In the genomic region with DNA sequence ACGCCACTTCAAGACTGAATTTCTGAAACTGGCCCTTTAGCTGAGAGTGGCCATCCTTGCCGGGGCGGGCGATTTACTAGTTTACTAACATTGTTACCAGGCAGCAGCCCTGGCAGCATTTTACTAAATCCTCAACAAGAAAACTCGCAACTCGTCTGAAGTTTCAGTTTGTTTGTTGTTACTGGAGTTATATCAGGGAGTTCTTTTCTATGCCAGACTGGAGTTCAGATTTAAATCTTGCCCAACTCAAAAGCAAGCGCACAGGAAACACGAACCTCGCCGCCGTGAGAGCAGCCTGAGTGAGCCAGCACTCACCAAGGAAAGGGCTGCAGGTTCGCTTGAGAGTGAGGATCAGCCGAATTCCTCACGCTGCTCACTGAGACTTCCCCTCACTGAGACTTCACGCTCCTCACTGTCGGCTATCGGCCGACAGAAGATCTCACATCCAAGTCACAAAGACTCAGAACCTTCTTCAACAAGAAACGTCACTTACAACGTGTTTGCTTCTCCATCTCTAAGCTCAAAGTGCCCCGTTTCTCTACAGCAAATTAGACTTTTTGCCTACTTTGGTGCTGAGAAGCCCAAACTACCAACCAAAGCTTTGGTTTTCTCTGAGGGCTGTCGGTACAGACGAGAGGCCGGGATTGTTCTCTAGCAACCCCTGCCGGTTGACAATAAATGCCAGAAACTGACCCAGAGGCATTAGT, we compare ENCODE assay signal across 9 cellular contexts.
DNase-seq lines count a peak whose midpoint lies in the region; ATAC-seq lines count a peak whose summit lies in the region.
"Had no signal": no experiment of that assay in that cellular context is flagged by ENCODE, and none has a peak within 500 bp of the region (broad histone marks: within the 10 kb centered on the region; RNA-seq: fewer than 3 reads in every experiment).

No MANE protein-coding gene starts in this region.

- peak overlapping the region; percentile 90 for H3K9ac ChIP-seq in mesenchymal stem cell (ENCODE audit: low read length)

- DNase-seq in DMS53 (lab: John Stamatoyannopoulos, UW) (peak; percentile 84), MG63 (peak; percentile 65), mesenchymal stem cell (peak; percentile 77), NCI-H187 (lab: John Stamatoyannopoulos, UW) (no peak)
- peak; percentile 23 to 42 for DNase-seq in activated CD8-positive, alpha-beta memory T cell treated with anti-CD3 and anti-CD28 coated beads for 1 hour (ENCODE audit: extremely low read depth in 1 of 2, low read depth in 1 of 2)
- DNase-seq in effector memory CD4-positive, alpha-beta T cell, result peak; percentile 29 to 50 (median 42)
- peak; percentile 29 to 31 for DNase-seq in stimulated activated CD8-positive, alpha-beta memory T cell treated with anti-CD3 and anti-CD28 coated beads, Interleukin-15, amount 100 ng/mL, for 48 hours (ENCODE audit: low read depth in 2 of 2)

- H4K91ac ChIP-seq in mesenchymal stem cell (ENCODE audit: low read length), result no peak overlapping the region

- H3K18ac ChIP-seq in mesenchymal stem cell (ENCODE audit: low read depth in 1 of 2, low read length in 2 of 2), result peak overlapping the region; percentile 30 to 54

- no peaks in the 10 kb centered on the region for H3K79me1 ChIP-seq in mesenchymal stem cell (replicated peaks; ENCODE audit: low read length, poor library complexity, severe bottlenecking)

- 17% methylated on average over 23 of the region's 25 CpGs for WGBS in mesenchymal stem cell

- H2BK5ac ChIP-seq in mesenchymal stem cell (ENCODE audit: low read depth, low read length, poor library complexity, severe bottlenecking), result no peak overlapping the region

- peak overlapping the region; percentile 54 for H3K27ac ChIP-seq in effector memory CD4-positive, alpha-beta T cell (ENCODE audit: insufficient read depth, low read length, poor library complexity, severe bottlenecking)
- no peak overlapping the region for H3K27ac ChIP-seq in mesenchymal stem cell (ENCODE audit: low read length, poor library complexity, severe bottlenecking)
- H3K27ac ChIP-seq: neutrophil had no signal

- no peak overlapping the region for H3K4ac ChIP-seq in mesenchymal stem cell (ENCODE audit: low read depth in 1 of 2, low read length in 2 of 2)

- no peak overlapping the region for H2BK15ac ChIP-seq in mesenchymal stem cell (ENCODE audit: low read depth, poor library complexity, severe bottlenecking)

- peak overlapping the region in 1 of 2 experiments; percentile 28 for H2BK12ac ChIP-seq in mesenchymal stem cell (ENCODE audit: low read length in 2 of 2)

- no peaks in the 10 kb centered on the region for H3K4me1 ChIP-seq in effector memory CD4-positive, alpha-beta T cell (ENCODE audit: control insufficient read depth, insufficient read depth, low read length, poor library complexity, severe bottlenecking)
- peaks cover 5% of the 10 kb centered on the region for H3K4me1 ChIP-seq in mesenchymal stem cell (ENCODE audit: control insufficient read depth, insufficient read depth, low read depth, low read length)

- peak; percentile 85 for ATAC-seq in GM21737 (IDR thresholded peaks at IDR 0.05; ENCODE audit: unreplicated experiment)

- H2AK5ac ChIP-seq in mesenchymal stem cell (ENCODE audit: low read length, severe bottlenecking), result no peak overlapping the region

- H3K14ac ChIP-seq in mesenchymal stem cell (ENCODE audit: low read length in 2 of 2), result no peak overlapping the region

- H2AFZ ChIP-seq in mesenchymal stem cell (ENCODE audit: low read depth, low read length), result peak overlapping the region; percentile 69

- peak overlapping the region; percentile 91 for H3K4me2 ChIP-seq in mesenchymal stem cell (ENCODE audit: low read length, poor library complexity, severe bottlenecking)

- H3K9me3 ChIP-seq in MG63, result no peaks in the 10 kb centered on the region
- no peaks in the 10 kb centered on the region for H3K9me3 ChIP-seq in effector memory CD4-positive, alpha-beta T cell (ENCODE audit: control insufficient read depth, low read length)
- no peaks in the 10 kb centered on the region for H3K9me3 ChIP-seq in mesenchymal stem cell (ENCODE audit: control insufficient read depth, low read length)
- H3K9me3 ChIP-seq: neutrophil had no signal

- H3K4me3 ChIP-seq in MG63 (peak overlapping the region; percentile 41), mesenchymal stem cell (ENCODE audit: insufficient read depth in 1 of 2, low read depth in 1 of 2, low read length in 2 of 2) (peak overlapping the region; percentile 26 to 76)
- peak overlapping the region; percentile 52 for H3K4me3 ChIP-seq in effector memory CD4-positive, alpha-beta T cell (ENCODE audit: insufficient read depth, low read depth, low read length, poor library complexity, severe bottlenecking)

- H3K23ac ChIP-seq in mesenchymal stem cell (ENCODE audit: low read length in 2 of 2), result no peak overlapping the region

- no peak overlapping the region for H2BK120ac ChIP-seq in mesenchymal stem cell (ENCODE audit: low read depth, low read length)

- H3K36me3 ChIP-seq in MG63 (no peaks in the 10 kb centered on the region), mesenchymal stem cell (ENCODE audit: control insufficient read depth in 1 of 2, insufficient read depth in 2 of 2, low read depth in 1 of 2, low read length in 2 of 2) (no peaks in the 10 kb centered on the region)
- no peaks in the 10 kb centered on the region for H3K36me3 ChIP-seq in effector memory CD4-positive, alpha-beta T cell (ENCODE audit: control insufficient read depth, insufficient read depth, low read length)
- H3K36me3 ChIP-seq: neutrophil had no signal

- peak overlapping the region; percentile 87 for H4K8ac ChIP-seq in mesenchymal stem cell (ENCODE audit: low read length)

- H3K27me3 ChIP-seq in MG63, result no peaks in the 10 kb centered on the region
- H3K27me3 ChIP-seq in effector memory CD4-positive, alpha-beta T cell (replicated peaks; ENCODE audit: control insufficient read depth, insufficient read depth, low read length, poor library complexity, severe bottlenecking), result no peaks in the 10 kb centered on the region
- H3K27me3 ChIP-seq in mesenchymal stem cell (ENCODE audit: control insufficient read depth in 1 of 2, insufficient read depth in 1 of 2, low read length in 2 of 2), result peaks cover 0 to 19% of the 10 kb centered on the region in 2 experiments

Comparison
In these comparisons a context has a peak if more than half of its experiments do, and no peak if none do; other contexts are left out.
1. DNase-seq: peak in DMS53 (single experiment), MG63 (single experiment), activated CD8-positive, alpha-beta memory T cell treated with anti-CD3 and anti-CD28 coated beads for 1 hour (2 of 2), effector memory CD4-positive, alpha-beta T cell (3 of 3), mesenchymal stem cell (single experiment) and stimulated activated CD8-positive, alpha-beta memory T cell treated with anti-CD3 and anti-CD28 coated beads, Interleukin-15, amount 100 ng/mL, for 48 hours (2 of 2); none in NCI-H187 (0 of 2).
2. Peak in every context shown above with its lines, with median percentiles within 50 percentile points of each other: H3K4me3 ChIP-seq.